In genomic region chr3:120339362-120339761, GRCh38 we compare ENCODE assay signal across 18 cellular contexts. TPM values are rescaled to one million over a fixed set of nuclear protein-coding genes. Genes with fewer than 3 reads are reported as not detected.
"Had no signal": no experiment of that assay in that cellular context is flagged by ENCODE, and none has a peak within 500 bp of the region (broad histone marks: within the 10 kb centered on the region; RNA-seq: fewer than 3 reads in every experiment).

No MANE protein-coding gene starts in this region.

- DNase-seq: KBM-7, MV-4-11, NCI-H1092, NCI-H1105 treated with DMSO at 0.1 percent for 48 hours, NCI-H1417 treated with DMSO at 0.1 percent for 48 hours, NCI-H146, NCI-H1694 treated with DMSO at 0.1 percent for 48 hours, NCI-H1930, NCI-H2171 treated with DMSO at 0.1 percent for 48 hours, NCI-H2227 treated with DMSO at 0.1 percent for 48 hours, NCI-H524, NCI-H69, NCI-H774, SHP77, SK-N-SH, SW 1271 had no signal

- H3K27me3 Mint-ChIP-seq: IgD-negative memory B cell had no signal

- H3K4me2 ChIP-seq: SK-N-SH had no signal

- H3K9ac ChIP-seq: SK-N-SH had no signal

- H3K4me3 Mint-ChIP-seq: IgD-negative memory B cell had no signal

- H3K27ac ChIP-seq: RWPE1 had no signal

RNA-seq across cellular contexts. Expression of gene GPR156, which starts 54.3 kb away (rescaled TPM):
- polyA plus RNA-seq: IgD-negative memory B cell had no signal
